Comparison of ENCODE assay signal across 19 cellular contexts in the genomic region with DNA sequence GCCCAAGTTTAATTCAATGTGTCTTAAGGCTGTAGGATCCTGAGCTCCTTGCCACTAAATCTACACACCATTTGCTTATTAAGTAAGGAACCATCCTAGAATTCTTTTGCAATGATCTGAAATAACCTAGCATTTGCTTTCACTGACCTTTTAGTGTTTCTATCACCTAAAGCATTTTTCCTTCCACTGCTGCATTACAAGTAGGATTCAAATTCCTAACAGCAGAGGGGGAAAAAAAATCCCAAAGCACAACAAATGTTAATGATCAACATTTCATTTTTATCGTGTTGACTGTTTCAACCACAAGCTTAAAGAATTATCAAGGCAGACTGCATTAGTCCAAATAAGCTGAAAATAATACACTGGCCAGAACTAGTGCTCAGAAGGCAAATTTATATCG.
DNase-seq lines count a peak whose midpoint lies in the region; ATAC-seq, FAIRE-seq and TF ChIP-seq lines count a peak whose summit lies in the region.
"Had no signal": no experiment of that assay in that cellular context is flagged by ENCODE, and none has a peak within 500 bp of the region (broad histone marks: within the 10 kb centered on the region; RNA-seq: fewer than 3 reads in every experiment).

No MANE protein-coding gene starts in this region.

- H3K27me3 ChIP-seq in Caco-2 (replicated peaks; ENCODE audit: control insufficient read depth, insufficient read depth, low read length), result no peaks in the 10 kb centered on the region
- H3K27me3 ChIP-seq: uterus had no signal

- H3K9me3 Mint-ChIP-seq in Caco-2 (ENCODE audit: unreplicated experiment) (no peaks in the 10 kb centered on the region), nephron (peaks cover 13% of the 10 kb centered on the region)
- no peaks in the 10 kb centered on the region for H3K9me3 Mint-ChIP-seq in activated CD4-positive, alpha-beta memory T cell treated with anti-CD3 and anti-CD28 coated beads, Interleukin-2, amount 10 ng/mL, durations not matched to agents 7 days and 5 days
- H3K9me3 Mint-ChIP-seq: activated T-helper 1 cell treated with anti-CD3 and anti-CD28 coated beads, Interleukin-12 subunit alpha, Interleukin-12 subunit beta, Interleukin-2, Interleukin-4 antibody, amounts not matched to agents 30 ng/mL and 10 ng/mL and 1 ng/mL, durations not matched to agents 14 hours and 24 hours and 36 hours; CD4-positive, alpha-beta T cell; naive thymus-derived CD4-positive, alpha-beta T cell; stimulated activated naive B cell treated with anti-CD40 and anti-IgM and Interleukin-4, amounts not matched to agents 10 μg/mL and 1 μg/mL and 100 μg/mL, for 72 hours had no signal

- POLR2A ChIA-PET in Caco-2 (lab: Charles Lee), result interaction anchor here (0.6 kb wide), 1 partner anchor 186 kb away, joined by 13 read pairs; no protein-coding TSS in a partner anchor
- POLR2A ChIA-PET in activated CD4-positive, alpha-beta memory T cell treated with anti-CD3 and anti-CD28 coated beads, Interleukin-2, amount 10 ng/mL, durations not matched to agents 7 days and 5 days (lab: Charles Lee), result no interaction called here

- intact Hi-C loops in Caco-2 (cut with micrococcal nuclease; ENCODE audit: unreplicated experiment), result loop anchor here (1.0 to 5.0 kb wide), 2 partner anchors 47 to 177 kb away; a partner anchor contains a TSS

- H3K27ac Mint-ChIP-seq in Caco-2 (ENCODE audit: unreplicated experiment), result no peak overlapping the region
- H3K27ac Mint-ChIP-seq in nephron, result peak overlapping the region; percentile 77 to 90 (median 84)
- no peak overlapping the region for H3K27ac Mint-ChIP-seq in activated CD4-positive, alpha-beta memory T cell treated with anti-CD3 and anti-CD28 coated beads, Interleukin-2, amount 10 ng/mL, durations not matched to agents 7 days and 5 days
- H3K27ac Mint-ChIP-seq: activated T-helper 1 cell treated with anti-CD3 and anti-CD28 coated beads, Interleukin-12 subunit alpha, Interleukin-12 subunit beta, Interleukin-2, Interleukin-4 antibody, amounts not matched to agents 30 ng/mL and 10 ng/mL and 1 ng/mL, durations not matched to agents 14 hours and 24 hours and 36 hours; CD4-positive, alpha-beta T cell; naive thymus-derived CD4-positive, alpha-beta T cell; stimulated activated naive B cell treated with anti-CD40 and anti-IgM and Interleukin-4, amounts not matched to agents 10 μg/mL and 1 μg/mL and 100 μg/mL, for 72 hours had no signal

- H3K4me3 ChIP-seq in Caco-2 (ENCODE audit: low read depth, low read length) (no peak overlapping the region), fibroblast of mammary gland (ENCODE audit: control insufficient read depth, low read depth, low read length) (no peak overlapping the region)
- H3K4me3 ChIP-seq: PC-9, uterus had no signal

- H3K36me3 Mint-ChIP-seq in Caco-2 (ENCODE audit: insufficient read depth, unreplicated experiment) (peaks cover 12% of the 10 kb centered on the region), nephron (ENCODE audit: low read depth) (peaks cover 17% of the 10 kb centered on the region)
- H3K36me3 Mint-ChIP-seq in activated CD4-positive, alpha-beta memory T cell treated with anti-CD3 and anti-CD28 coated beads, Interleukin-2, amount 10 ng/mL, durations not matched to agents 7 days and 5 days (ENCODE audit: low read depth), result no peaks in the 10 kb centered on the region

- CTCF ChIA-PET in Caco-2 (lab: Charles Lee), result interaction anchor here (1.2 to 1.5 kb wide), 3 partner anchors 23 to 47 kb away, joined by 4 to 5 read pairs (median 4); no protein-coding TSS in a partner anchor
- CTCF ChIA-PET in activated CD4-positive, alpha-beta memory T cell treated with anti-CD3 and anti-CD28 coated beads, Interleukin-2, amount 10 ng/mL, durations not matched to agents 7 days and 5 days (lab: Charles Lee), result no interaction called here

- ATAC-seq in HG03432 (IDR thresholded peaks at IDR 0.05; ENCODE audit: unreplicated experiment), result no peak
- ATAC-seq: naive thymus-derived CD4-positive, alpha-beta T cell; stimulated activated naive B cell treated with anti-CD40 and anti-IgM and Interleukin-4, amounts not matched to agents 10 μg/mL and 1 μg/mL and 100 μg/mL, for 72 hours had no signal

- peaks cover 59% of the 10 kb centered on the region for H3K4me1 ChIP-seq in Caco-2
- H3K4me1 ChIP-seq: uterus had no signal

- H3K27me3 Mint-ChIP-seq in Caco-2 (ENCODE audit: insufficient read depth, unreplicated experiment) (no peaks in the 10 kb centered on the region), nephron (ENCODE audit: low read depth) (no peaks in the 10 kb centered on the region)
- no peaks in the 10 kb centered on the region for H3K27me3 Mint-ChIP-seq in activated CD4-positive, alpha-beta memory T cell treated with anti-CD3 and anti-CD28 coated beads, Interleukin-2, amount 10 ng/mL, durations not matched to agents 7 days and 5 days
- H3K27me3 Mint-ChIP-seq: CD4-positive, alpha-beta T cell; naive thymus-derived CD4-positive, alpha-beta T cell; stimulated activated naive B cell treated with anti-CD40 and anti-IgM and Interleukin-4, amounts not matched to agents 10 μg/mL and 1 μg/mL and 100 μg/mL, for 72 hours had no signal

- H3K9me3 ChIP-seq in Caco-2, result no peaks in the 10 kb centered on the region
- H3K9me3 ChIP-seq: uterus had no signal

- TF ChIP-seq CTCF in Caco-2 (IDR thresholded peaks at IDR 0.05; ENCODE audit: insufficient read depth in 1 of 2, low read depth in 1 of 2, low read length in 1 of 2, severe bottlenecking in 1 of 2, unreplicated experiment in 1 of 2) (peak; percentile 32 to 34), fibroblast of mammary gland (conservative IDR thresholded peaks at IDR 0.05; ENCODE audit: control insufficient read depth, insufficient read depth, low read depth, low read length) (peak; percentile 28), nephron (IDR thresholded peaks at IDR 0.05; ENCODE audit: unreplicated experiment in 3 of 3) (peak; percentile 34 to 50 (median 41))

- peak; percentile 59 for FAIRE-seq in RCC 7860 (lab: Jason Lieb, UNC)

- H3K4me1 Mint-ChIP-seq in Caco-2 (ENCODE audit: low read depth, unreplicated experiment) (peaks cover 43% of the 10 kb centered on the region), nephron (peaks cover 44% of the 10 kb centered on the region)
- no peaks in the 10 kb centered on the region for H3K4me1 Mint-ChIP-seq in activated CD4-positive, alpha-beta memory T cell treated with anti-CD3 and anti-CD28 coated beads, Interleukin-2, amount 10 ng/mL, durations not matched to agents 7 days and 5 days
- H3K4me1 Mint-ChIP-seq: naive thymus-derived CD4-positive, alpha-beta T cell; stimulated activated naive B cell treated with anti-CD40 and anti-IgM and Interleukin-4, amounts not matched to agents 10 μg/mL and 1 μg/mL and 100 μg/mL, for 72 hours had no signal

- no TSS peak for BruUV-seq in Caco-2 (replicated peaks; lab: Mats Ljungman, UMichigan)

- DNase-seq in Caco-2 (peak in 1 of 2 experiments; percentile 33), RCC 7860 (ENCODE audit: low spot score) (no peak), fibroblast of mammary gland (ENCODE audit: low read depth) (no peak), cerebellar nuclear complex (lab: John Stamatoyannopoulos, UW) (no peak), T1000 (lab: John Stamatoyannopoulos, UW) (no peak)
- no peak for DNase-seq in activated CD4-positive, alpha-beta memory T cell treated with anti-CD3 and anti-CD28 coated beads, Interleukin-2, amount 10 ng/mL, durations not matched to agents 7 days and 5 days
- DNase-seq: activated CD4-positive, alpha-beta T cell treated with anti-CD3 and anti-CD28 coated beads for 4 hours; CD4-positive, alpha-beta T cell; GF-D8; naive thymus-derived CD4-positive, alpha-beta T cell; NCI-H526; PC-9; stimulated activated CD4-positive, alpha-beta T cell treated with anti-CD3 and anti-CD28 coated beads, Interleukin-4, amount 100 ng/mL, for 4 hours; stimulated activated naive B cell treated with anti-CD40 and anti-IgM and Interleukin-4, amounts not matched to agents 10 μg/mL and 1 μg/mL and 100 μg/mL, for 72 hours; T-helper 1 cell; uterus had no signal

- H3K36me3 ChIP-seq in Caco-2 (ENCODE audit: control insufficient read depth, insufficient read depth, low read length), result no peaks in the 10 kb centered on the region; the same call in 1 of the 2 replicates
- H3K36me3 ChIP-seq: uterus had no signal

- H3K4me3 Mint-ChIP-seq in Caco-2 (ENCODE audit: unreplicated experiment) (no peak overlapping the region), nephron (no peak overlapping the region)
- no peak overlapping the region for H3K4me3 Mint-ChIP-seq in activated CD4-positive, alpha-beta memory T cell treated with anti-CD3 and anti-CD28 coated beads, Interleukin-2, amount 10 ng/mL, durations not matched to agents 7 days and 5 days
- H3K4me3 Mint-ChIP-seq: activated T-helper 1 cell treated with anti-CD3 and anti-CD28 coated beads, Interleukin-12 subunit alpha, Interleukin-12 subunit beta, Interleukin-2, Interleukin-4 antibody, amounts not matched to agents 30 ng/mL and 10 ng/mL and 1 ng/mL, durations not matched to agents 14 hours and 24 hours and 36 hours; CD4-positive, alpha-beta T cell; naive thymus-derived CD4-positive, alpha-beta T cell; stimulated activated naive B cell treated with anti-CD40 and anti-IgM and Interleukin-4, amounts not matched to agents 10 μg/mL and 1 μg/mL and 100 μg/mL, for 72 hours had no signal

Comparison
In these comparisons a context has a peak if more than half of its experiments do, and no peak if none do; other contexts are left out.
1. H3K27ac Mint-ChIP-seq: peak in nephron (3 of 3); none in Caco-2 (single experiment) and activated CD4-positive, alpha-beta memory T cell treated with anti-CD3 and anti-CD28 coated beads, Interleukin-2, amount 10 ng/mL, durations not matched to agents 7 days and 5 days (single experiment).
2. Peak in every context shown above with its lines, with median percentiles within 50 percentile points of each other: CTCF ChIP-seq.